16 cellular contexts compared by ENCODE assay signal in the genomic region with DNA sequence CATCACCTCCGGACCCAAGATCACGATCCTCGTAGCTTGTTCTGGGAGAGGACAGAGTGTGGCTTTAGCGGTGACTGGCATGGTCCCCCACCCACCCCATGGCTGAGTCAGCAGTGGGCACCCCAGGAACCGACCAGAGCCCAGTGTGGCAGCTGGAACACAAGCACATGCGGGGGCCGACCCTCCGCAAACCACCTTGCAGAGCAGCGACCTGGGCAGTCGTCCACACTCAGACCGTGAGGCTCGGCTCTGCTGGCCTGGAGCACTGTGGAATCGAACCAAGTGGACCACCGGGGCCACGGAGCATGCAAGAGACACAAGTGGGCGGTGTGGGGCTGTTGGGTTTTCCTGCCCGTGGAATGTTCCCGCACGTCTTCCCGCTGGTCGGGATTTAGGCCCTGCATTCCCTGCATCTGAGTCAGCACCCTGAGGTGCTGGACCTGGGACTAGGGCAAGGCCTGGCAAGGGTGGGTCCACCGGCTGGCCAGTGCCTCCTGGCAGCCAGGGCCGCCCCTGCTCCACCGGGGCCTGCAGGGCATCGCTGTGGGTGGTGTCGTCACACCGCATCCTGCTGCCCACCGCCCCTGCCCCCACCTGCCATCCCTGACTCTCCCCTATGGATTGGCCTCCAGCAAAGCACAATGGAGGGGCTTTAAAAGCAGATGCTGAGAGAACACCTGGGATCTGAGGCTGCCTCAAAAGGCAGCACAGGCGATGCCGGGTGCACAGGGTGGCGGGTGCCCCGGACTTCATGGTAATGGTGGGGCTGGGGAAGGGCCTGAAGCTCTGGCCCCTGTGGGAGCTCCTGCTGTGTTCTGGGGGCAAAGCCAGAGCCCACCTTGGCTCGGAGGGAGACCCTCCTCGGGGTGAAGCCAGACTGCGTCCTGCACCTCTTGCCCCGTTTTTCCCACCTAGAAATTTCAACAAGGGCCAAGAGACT. TPM values are rescaled to one million over a fixed set of nuclear protein-coding genes. Genes with fewer than 3 reads are reported as not detected.
DNase-seq lines count a peak whose midpoint lies in the region; ATAC-seq and TF ChIP-seq lines count a peak whose summit lies in the region.
"Had no signal": no experiment of that assay in that cellular context is flagged by ENCODE, and none has a peak within 500 bp of the region (broad histone marks: within the 10 kb centered on the region; RNA-seq: fewer than 3 reads in every experiment).

No MANE protein-coding gene starts in this region.

- H3K27me3 ChIP-seq in NT2/D1 (ENCODE audit: insufficient read depth, insufficient read length), result no peaks in the 10 kb centered on the region
- no peaks in the 10 kb centered on the region for H3K27me3 ChIP-seq in ovary
- H3K27me3 ChIP-seq: adrenal gland, BE2C, Peyer's patch had no signal

- peak; percentile 49 for DNase-seq in ELR (ENCODE audit: low read depth)
- no peak for DNase-seq in NT2/D1 (ENCODE audit: low read depth, low spot score)
- peak; percentile 34 for DNase-seq in epithelial cell of esophagus (ENCODE audit: low read depth)
- DNase-seq in ovary, result peak in 3 of 5 donors; percentile 11 to 32 (median 15)
- DNase-seq in DMS 273 (lab: John Stamatoyannopoulos, UW; ENCODE audit: unreplicated experiment), result no peak
- DNase-seq: activated CD4-positive, alpha-beta memory T cell treated with anti-CD3 and anti-CD28 coated beads for 36 hours; activated T-cell treated with anti-CD3 and anti-CD28 coated beads, Interleukin-2, amount 50 U/mL, for 72 hours; BE2C; foreskin melanocyte; NCI-H2081 treated with DMSO at 0.1 percent for 48 hours; NCI-H526; retina had no signal

- ATAC-seq in HG03139 (IDR thresholded peaks at IDR 0.05; ENCODE audit: unreplicated experiment) (no peak), HG03025 (IDR thresholded peaks at IDR 0.05; ENCODE audit: low FRiP score, unreplicated experiment) (no peak)
- ATAC-seq: activated T-cell treated with anti-CD3 and anti-CD28 coated beads, Interleukin-2, amount 50 U/mL, for 72 hours had no signal

- TF ChIP-seq POLR2A in ovary (IDR thresholded peaks at IDR 0.05), result no peak

- intact Hi-C loops in ovary (cut with DNase I), result no loop called here

- no peak overlapping the region for H3K27ac ChIP-seq in ovary
- H3K27ac ChIP-seq: adrenal gland, Peyer's patch had no signal

- H3K36me3 ChIP-seq in NT2/D1 (ENCODE audit: insufficient read depth, insufficient read length, low read length) (no peaks in the 10 kb centered on the region), ovary (no peaks in the 10 kb centered on the region)
- H3K36me3 ChIP-seq: adrenal gland, BE2C, Peyer's patch had no signal

- TF ChIP-seq CTCF in epithelial cell of esophagus (IDR thresholded peaks at IDR 0.05; ENCODE audit: insufficient read depth, low read depth, low read length, missing control alignments), result no peak
- no peak for TF ChIP-seq CTCF in ovary (IDR thresholded peaks at IDR 0.05)

- H3K9me3 ChIP-seq in NT2/D1 (ENCODE audit: insufficient read depth, low read length) (no peaks in the 10 kb centered on the region), ovary (no peaks in the 10 kb centered on the region)
- H3K9me3 ChIP-seq: adrenal gland, BE2C, Peyer's patch had no signal

- H3K4me3 ChIP-seq in NT2/D1 (ENCODE audit: insufficient read length, low read depth), result no peak overlapping the region
- H3K4me3 ChIP-seq in epithelial cell of esophagus (ENCODE audit: low read length), result no peak overlapping the region
- no peak overlapping the region for H3K4me3 ChIP-seq in ovary
- H3K4me3 ChIP-seq: adrenal gland, Peyer's patch had no signal

- TF ChIP-seq EP300 in ovary (IDR thresholded peaks at IDR 0.05), result no peak

- peak overlapping the region; percentile 3 for H3K9ac ChIP-seq in NT2/D1 (ENCODE audit: insufficient read length, low read depth)

- 90 to 93% (median 93%) methylated on average over 36 of the region's 36 CpGs for WGBS in ovary, 3 donors

- peaks cover 2% of the 10 kb centered on the region for H3K4me1 ChIP-seq in NT2/D1 (ENCODE audit: insufficient read depth, insufficient read length)
- H3K4me1 ChIP-seq in ovary (ENCODE audit: insufficient read depth), result no peaks in the 10 kb centered on the region
- H3K4me1 ChIP-seq: adrenal gland, BE2C, Peyer's patch had no signal

RNA-seq across cellular contexts. Expression of gene MORN1, which starts 18.5 kb away (rescaled TPM):
- total RNA-seq in ovary, result 10 to 100 TPM; 15.6 to 24.2 (median 17.8) TPM
- polyA plus RNA-seq in ovary, result 1 to 10 TPM; 1.7 to 8.6 TPM

RNA-seq across cellular contexts. Expression of gene RER1, which starts 18.8 kb away (rescaled TPM):
- 100 to 1,000 TPM in 3 of 7 donors, 10 to 100 TPM in 4; 51.0 to 130 (median 99.0) TPM for total RNA-seq in ovary
- polyA plus RNA-seq in ovary, result 100 to 1,000 TPM in 1 of 2 donors, 10 to 100 TPM in 1; 66.0 to 224 TPM

RNA-seq across cellular contexts. Expression of gene PEX10, which starts 39.5 kb away (rescaled TPM):
- 10 to 100 TPM; 14.4 to 25.9 (median 23.0) TPM for total RNA-seq in ovary
- 10 to 100 TPM; 14.5 to 19.3 TPM for polyA plus RNA-seq in ovary

Comparison
In these comparisons a context has a peak if more than half of its experiments do, and no peak if none do; other contexts are left out.
1. DNase-seq: peak in ELR (single experiment), epithelial cell of esophagus (single experiment) and ovary (3 of 5); none in NT2/D1 (single experiment) and DMS 273 (single experiment).